2 cellular contexts compared by ENCODE assay signal in genomic region chr7:140676956-140677355, GRCh38. TPM values are rescaled to one million over a fixed set of nuclear protein-coding genes. Genes with fewer than 3 reads are reported as not detected.
"Had no signal": no experiment of that assay in that cellular context is flagged by ENCODE, and none has a peak within 500 bp of the region (broad histone marks: within the 10 kb centered on the region; RNA-seq: fewer than 3 reads in every experiment).

No MANE protein-coding gene starts in this region.

RNA-seq across cellular contexts. Expression of gene DENND2A, which starts 36.3 kb away (rescaled TPM):
- polyA plus RNA-seq: endothelial cell of umbilical vein, immature natural killer cell had no signal
